ENCODE assay signal across 20 cellular contexts in the genomic region with DNA sequence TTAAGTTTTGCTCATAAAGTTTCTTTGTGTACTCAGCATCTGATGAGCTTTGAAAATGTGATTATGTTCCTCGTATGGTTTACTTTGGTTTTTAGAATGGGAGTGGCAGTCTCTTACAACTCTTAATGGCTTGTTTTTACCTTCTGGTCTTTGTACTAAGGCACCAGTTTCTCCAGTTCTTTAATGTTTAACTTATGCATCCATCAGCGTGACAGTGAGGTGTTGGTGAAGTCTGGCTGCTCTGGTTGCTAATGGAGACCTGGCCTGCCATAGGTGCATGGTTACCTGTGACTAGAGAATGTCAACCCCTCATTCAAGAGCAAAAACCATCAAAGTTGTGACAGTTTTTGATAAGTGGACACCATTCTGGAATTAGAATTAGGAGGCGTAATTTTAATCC. TPM values are rescaled to one million over a fixed set of nuclear protein-coding genes. Genes with fewer than 3 reads are reported as not detected.
DNase-seq lines count a peak whose midpoint lies in the region; ATAC-seq and TF ChIP-seq lines count a peak whose summit lies in the region.
"Had no signal": no experiment of that assay in that cellular context is flagged by ENCODE, and none has a peak within 500 bp of the region (broad histone marks: within the 10 kb centered on the region; RNA-seq: fewer than 3 reads in every experiment).

No MANE protein-coding gene starts in this region.

- BruUV-seq in Calu3 (replicated peaks; lab: Mats Ljungman, UMichigan) = no TSS peak

- H3K27me3 ChIP-seq in transverse colon = no peaks in the 10 kb centered on the region

- H3K36me3 Mint-ChIP-seq in Calu3 (ENCODE audit: insufficient read depth, unreplicated experiment) = peaks cover 4% of the 10 kb centered on the region
- H3K36me3 Mint-ChIP-seq in WTC11 = no peaks in the 10 kb centered on the region

- intact Hi-C loops in Calu3 (cut with micrococcal nuclease; ENCODE audit: unreplicated experiment) = no loop called here
- intact Hi-C loops in transverse colon (cut with DNase I; ENCODE audit: low total_unique reads) = no loop called here

- no peak for TF ChIP-seq POLR2A in transverse colon (IDR thresholded peaks at IDR 0.05)

- H3K27ac Mint-ChIP-seq in Calu3 (ENCODE audit: unreplicated experiment) = peak overlapping the region; percentile 47
- H3K27ac Mint-ChIP-seq in WTC11 = no peak overlapping the region
- H3K27ac Mint-ChIP-seq: H9 had no signal

- WGBS in transverse colon (ENCODE audit: low coverage in 1 of 2), 2 donors = 54 to 60% methylated on average over 3 of the region's 3 CpGs

- peak; percentile 41 for DNase-seq in Calu3
- peak; percentile 58 for DNase-seq in left kidney (ENCODE audit: low read depth, low spot score)
- DNase-seq in transverse colon = no peak
- DNase-seq in glomerular visceral epithelial cell (ENCODE audit: extremely low spot score) = no peak
- no peak for DNase-seq in WTC11 (ENCODE audit: low spot score)
- no peak for DNase-seq in GM03348 (ENCODE audit: low spot score)
- DNase-seq: AML-193; DMS 273 treated with DMSO at 0.1 percent for 48 hours; GDM1; H9; IMR-90; Karpas-422; NCI-H1417 treated with DMSO at 0.1 percent for 48 hours; NCI-H1930; NCI-H69; NK-92 treated with Interleukin-12 subunit alpha and Interleukin-12 subunit beta, amount 100 ng/mL, for 24 hours; Right ventricle myocardium superior had no signal

- POLR2A ChIA-PET in WTC11 (lab: Charles Lee) = no interaction called here

- H3K4me1 Mint-ChIP-seq in Calu3 (ENCODE audit: low read depth, unreplicated experiment) (peaks cover 53% of the 10 kb centered on the region), WTC11 (no peaks in the 10 kb centered on the region)
- H3K4me1 Mint-ChIP-seq: H9 had no signal

- H3K27ac ChIP-seq in VCaP (peak overlapping the region; percentile 95), transverse colon (peak overlapping the region; percentile 26 to 64 (median 52))
- H3K27ac ChIP-seq: C4-2B, SK-N-MC had no signal

- no peak for TF ChIP-seq EP300 in transverse colon (IDR thresholded peaks at IDR 0.05; ENCODE audit: low read depth)

- no peak overlapping the region for H3K4me3 ChIP-seq in transverse colon
- H3K4me3 ChIP-seq: SK-N-MC had no signal

- no peaks in the 10 kb centered on the region for H3K9me3 ChIP-seq in transverse colon

- ATAC-seq in WTC11 = no peak

- TF ChIP-seq CTCF in Calu3 (IDR thresholded peaks at IDR 0.05; ENCODE audit: unreplicated experiment) (no peak), VCaP (conservative IDR thresholded peaks at IDR 0.05) (no peak), transverse colon (IDR thresholded peaks at IDR 0.05) (no peak), WTC11 (IDR thresholded peaks at IDR 0.05) (no peak)

- peaks cover 0 to 18% (median 3%) of the 10 kb centered on the region in 4 donors for H3K4me1 ChIP-seq in transverse colon

- H3K9me3 Mint-ChIP-seq in Calu3 (ENCODE audit: low read depth, unreplicated experiment) = no peaks in the 10 kb centered on the region
- H3K9me3 Mint-ChIP-seq in WTC11 = no peaks in the 10 kb centered on the region
- H3K9me3 Mint-ChIP-seq: H9 had no signal

- H3K36me3 ChIP-seq in transverse colon = no peaks in the 10 kb centered on the region

- CTCF ChIA-PET in Calu3 (lab: Charles Lee) = interaction anchor here (0.6 kb wide), 1 partner anchor 871 kb away, joined by 6 read pairs; no protein-coding TSS in a partner anchor
- CTCF ChIA-PET in WTC11 (lab: Charles Lee) = no interaction called here

- peaks cover 21% of the 10 kb centered on the region for H3K27me3 Mint-ChIP-seq in Calu3 (ENCODE audit: unreplicated experiment)
- H3K27me3 Mint-ChIP-seq in WTC11 (ENCODE audit: low read depth) = peaks cover 2% of the 10 kb centered on the region; the same call in 1 of the 2 replicates

- H3K4me3 Mint-ChIP-seq in Calu3 (ENCODE audit: low read depth, unreplicated experiment) (no peak overlapping the region), WTC11 (no peak overlapping the region)
- H3K4me3 Mint-ChIP-seq: H9 had no signal

- in situ Hi-C loops in transverse colon (cut with MboI; ENCODE audit: low pct_ligation_motif_present in 1 of 4, low pct_unique_long_range_greater_than_20kb in 1 of 4, low sequenced_read_pairs in 3 of 4) = no loop called here

TF ChIP-seq in WTC11, 78 proteins besides CTCF, POLR2A, EP300 and RAD21:
- TF ChIP-seq, protein P1, sequence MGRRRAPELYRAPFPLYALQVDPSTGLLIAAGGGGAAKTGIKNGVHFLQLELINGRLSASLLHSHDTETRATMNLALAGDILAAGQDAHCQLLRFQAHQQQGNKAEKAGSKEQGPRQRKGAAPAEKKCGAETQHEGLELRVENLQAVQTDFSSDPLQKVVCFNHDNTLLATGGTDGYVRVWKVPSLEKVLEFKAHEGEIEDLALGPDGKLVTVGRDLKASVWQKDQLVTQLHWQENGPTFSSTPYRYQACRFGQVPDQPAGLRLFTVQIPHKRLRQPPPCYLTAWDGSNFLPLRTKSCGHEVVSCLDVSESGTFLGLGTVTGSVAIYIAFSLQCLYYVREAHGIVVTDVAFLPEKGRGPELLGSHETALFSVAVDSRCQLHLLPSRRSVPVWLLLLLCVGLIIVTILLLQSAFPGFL (CRISPR knock-in tag; IDR thresholded peaks at IDR 0.05; ENCODE audit: borderline replicate concordance) = no peak
- TF ChIP-seq, protein P2, sequence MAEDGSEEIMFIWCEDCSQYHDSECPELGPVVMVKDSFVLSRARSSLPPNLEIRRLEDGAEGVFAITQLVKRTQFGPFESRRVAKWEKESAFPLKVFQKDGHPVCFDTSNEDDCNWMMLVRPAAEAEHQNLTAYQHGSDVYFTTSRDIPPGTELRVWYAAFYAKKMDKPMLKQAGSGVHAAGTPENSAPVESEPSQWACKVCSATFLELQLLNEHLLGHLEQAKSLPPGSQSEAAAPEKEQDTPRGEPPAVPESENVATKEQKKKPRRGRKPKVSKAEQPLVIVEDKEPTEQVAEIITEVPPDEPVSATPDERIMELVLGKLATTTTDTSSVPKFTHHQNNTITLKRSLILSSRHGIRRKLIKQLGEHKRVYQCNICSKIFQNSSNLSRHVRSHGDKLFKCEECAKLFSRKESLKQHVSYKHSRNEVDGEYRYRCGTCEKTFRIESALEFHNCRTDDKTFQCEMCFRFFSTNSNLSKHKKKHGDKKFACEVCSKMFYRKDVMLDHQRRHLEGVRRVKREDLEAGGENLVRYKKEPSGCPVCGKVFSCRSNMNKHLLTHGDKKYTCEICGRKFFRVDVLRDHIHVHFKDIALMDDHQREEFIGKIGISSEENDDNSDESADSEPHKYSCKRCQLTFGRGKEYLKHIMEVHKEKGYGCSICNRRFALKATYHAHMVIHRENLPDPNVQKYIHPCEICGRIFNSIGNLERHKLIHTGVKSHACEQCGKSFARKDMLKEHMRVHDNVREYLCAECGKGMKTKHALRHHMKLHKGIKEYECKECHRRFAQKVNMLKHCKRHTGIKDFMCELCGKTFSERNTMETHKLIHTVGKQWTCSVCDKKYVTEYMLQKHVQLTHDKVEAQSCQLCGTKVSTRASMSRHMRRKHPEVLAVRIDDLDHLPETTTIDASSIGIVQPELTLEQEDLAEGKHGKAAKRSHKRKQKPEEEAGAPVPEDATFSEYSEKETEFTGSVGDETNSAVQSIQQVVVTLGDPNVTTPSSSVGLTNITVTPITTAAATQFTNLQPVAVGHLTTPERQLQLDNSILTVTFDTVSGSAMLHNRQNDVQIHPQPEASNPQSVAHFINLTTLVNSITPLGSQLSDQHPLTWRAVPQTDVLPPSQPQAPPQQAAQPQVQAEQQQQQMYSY (CRISPR knock-in tag; IDR thresholded peaks at IDR 0.05) = no peak
- TF ChIP-seq EMX1 (CRISPR knock-in tag; IDR thresholded peaks at IDR 0.05) (no peak), NFYB (CRISPR knock-in tag; conservative IDR thresholded peaks at IDR 0.05; ENCODE audit: low read depth) (no peak), SMAD4 (CRISPR knock-in tag; IDR thresholded peaks at IDR 0.05) (no peak), NR2C2 (CRISPR knock-in tag; IDR thresholded peaks at IDR 0.05) (no peak), ZNF423 (CRISPR knock-in tag; IDR thresholded peaks at IDR 0.05) (no peak), JAZF1 (CRISPR knock-in tag; IDR thresholded peaks at IDR 0.05) (no peak)
- TF ChIP-seq, protein P3, sequence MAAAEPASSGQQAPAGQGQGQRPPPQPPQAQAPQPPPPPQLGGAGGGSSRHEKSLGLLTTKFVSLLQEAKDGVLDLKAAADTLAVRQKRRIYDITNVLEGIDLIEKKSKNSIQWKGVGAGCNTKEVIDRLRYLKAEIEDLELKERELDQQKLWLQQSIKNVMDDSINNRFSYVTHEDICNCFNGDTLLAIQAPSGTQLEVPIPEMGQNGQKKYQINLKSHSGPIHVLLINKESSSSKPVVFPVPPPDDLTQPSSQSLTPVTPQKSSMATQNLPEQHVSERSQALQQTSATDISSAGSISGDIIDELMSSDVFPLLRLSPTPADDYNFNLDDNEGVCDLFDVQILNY (CRISPR knock-in tag; IDR thresholded peaks at IDR 0.05) = no peak

RNA-seq across cellular contexts. Expression of a gene that starts 11.0 kb away (rescaled TPM):
- total RNA-seq in Calu3 (2022) (0.22 and 0.45 TPM in 2 replicates), transverse colon (10 to 100 TPM; 12.0 to 28.1 (median 19.0) TPM), WTC11 (2021) (3.6 to 5.4 TPM (median 4.8 TPM) in 3 replicates)

Comparison
In these comparisons a context has a peak if more than half of its experiments do, and no peak if none do; other contexts are left out.
1. DNase-seq: peak in Calu3 (single experiment) and left kidney (single experiment); none in transverse colon (single experiment), glomerular visceral epithelial cell (single experiment), WTC11 (single experiment) and GM03348 (single experiment).